Comparison of ENCODE assay signal across 2 cellular contexts in genomic region chr2:236706803-236707202, GRCh38.
TF ChIP-seq lines count a peak whose summit lies in the region.

No MANE protein-coding gene starts in this region.

TF ChIP-seq in HepG2, 621 proteins besides CTCF, POLR2A, EP300 and RAD21 (continued from another document and continues in another):
- TF ChIP-seq IRF2 (CRISPR knock-in tag; IDR thresholded peaks at IDR 0.05) (no peak), HOXA9 (CRISPR knock-in tag; IDR thresholded peaks at IDR 0.05; ENCODE audit: borderline replicate concordance) (0 out of 2 replicates have a peak, but pooled peaks have one; percentile 24), SKIL (CRISPR knock-in tag; IDR thresholded peaks at IDR 0.05; ENCODE audit: borderline replicate concordance) (peak; percentile 32; the same call in 1 of the 2 replicates), HOXA3 (CRISPR knock-in tag; IDR thresholded peaks at IDR 0.05) (no peak), ZNF691 (CRISPR knock-in tag; IDR thresholded peaks at IDR 0.05; ENCODE audit: borderline replicate concordance, low read depth) (peak; percentile 53; the same call in 1 of the 2 replicates), GMEB2 (CRISPR knock-in tag; IDR thresholded peaks at IDR 0.05; ENCODE audit: low read depth) (no peak), TBX2 (CRISPR knock-in tag; IDR thresholded peaks at IDR 0.05; ENCODE audit: borderline replicate concordance) (no peak), FIP1L1 (IDR thresholded peaks at IDR 0.05; ENCODE audit: borderline replicate concordance, insufficient read depth, low read depth, low read length) (no peak), ZFX (CRISPR knock-in tag; IDR thresholded peaks at IDR 0.05; ENCODE audit: low read depth) (peak; percentile 28; the same call in 1 of the 2 replicates)
- TF ChIP-seq, protein P1, sequence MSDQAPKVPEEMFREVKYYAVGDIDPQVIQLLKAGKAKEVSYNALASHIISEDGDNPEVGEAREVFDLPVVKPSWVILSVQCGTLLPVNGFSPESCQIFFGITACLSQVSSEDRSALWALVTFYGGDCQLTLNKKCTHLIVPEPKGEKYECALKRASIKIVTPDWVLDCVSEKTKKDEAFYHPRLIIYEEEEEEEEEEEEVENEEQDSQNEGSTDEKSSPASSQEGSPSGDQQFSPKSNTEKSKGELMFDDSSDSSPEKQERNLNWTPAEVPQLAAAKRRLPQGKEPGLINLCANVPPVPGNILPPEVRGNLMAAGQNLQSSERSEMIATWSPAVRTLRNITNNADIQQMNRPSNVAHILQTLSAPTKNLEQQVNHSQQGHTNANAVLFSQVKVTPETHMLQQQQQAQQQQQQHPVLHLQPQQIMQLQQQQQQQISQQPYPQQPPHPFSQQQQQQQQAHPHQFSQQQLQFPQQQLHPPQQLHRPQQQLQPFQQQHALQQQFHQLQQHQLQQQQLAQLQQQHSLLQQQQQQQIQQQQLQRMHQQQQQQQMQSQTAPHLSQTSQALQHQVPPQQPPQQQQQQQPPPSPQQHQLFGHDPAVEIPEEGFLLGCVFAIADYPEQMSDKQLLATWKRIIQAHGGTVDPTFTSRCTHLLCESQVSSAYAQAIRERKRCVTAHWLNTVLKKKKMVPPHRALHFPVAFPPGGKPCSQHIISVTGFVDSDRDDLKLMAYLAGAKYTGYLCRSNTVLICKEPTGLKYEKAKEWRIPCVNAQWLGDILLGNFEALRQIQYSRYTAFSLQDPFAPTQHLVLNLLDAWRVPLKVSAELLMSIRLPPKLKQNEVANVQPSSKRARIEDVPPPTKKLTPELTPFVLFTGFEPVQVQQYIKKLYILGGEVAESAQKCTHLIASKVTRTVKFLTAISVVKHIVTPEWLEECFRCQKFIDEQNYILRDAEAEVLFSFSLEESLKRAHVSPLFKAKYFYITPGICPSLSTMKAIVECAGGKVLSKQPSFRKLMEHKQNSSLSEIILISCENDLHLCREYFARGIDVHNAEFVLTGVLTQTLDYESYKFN (CRISPR knock-in tag; conservative IDR thresholded peaks at IDR 0.05) = no peak
- TF ChIP-seq, protein P2, sequence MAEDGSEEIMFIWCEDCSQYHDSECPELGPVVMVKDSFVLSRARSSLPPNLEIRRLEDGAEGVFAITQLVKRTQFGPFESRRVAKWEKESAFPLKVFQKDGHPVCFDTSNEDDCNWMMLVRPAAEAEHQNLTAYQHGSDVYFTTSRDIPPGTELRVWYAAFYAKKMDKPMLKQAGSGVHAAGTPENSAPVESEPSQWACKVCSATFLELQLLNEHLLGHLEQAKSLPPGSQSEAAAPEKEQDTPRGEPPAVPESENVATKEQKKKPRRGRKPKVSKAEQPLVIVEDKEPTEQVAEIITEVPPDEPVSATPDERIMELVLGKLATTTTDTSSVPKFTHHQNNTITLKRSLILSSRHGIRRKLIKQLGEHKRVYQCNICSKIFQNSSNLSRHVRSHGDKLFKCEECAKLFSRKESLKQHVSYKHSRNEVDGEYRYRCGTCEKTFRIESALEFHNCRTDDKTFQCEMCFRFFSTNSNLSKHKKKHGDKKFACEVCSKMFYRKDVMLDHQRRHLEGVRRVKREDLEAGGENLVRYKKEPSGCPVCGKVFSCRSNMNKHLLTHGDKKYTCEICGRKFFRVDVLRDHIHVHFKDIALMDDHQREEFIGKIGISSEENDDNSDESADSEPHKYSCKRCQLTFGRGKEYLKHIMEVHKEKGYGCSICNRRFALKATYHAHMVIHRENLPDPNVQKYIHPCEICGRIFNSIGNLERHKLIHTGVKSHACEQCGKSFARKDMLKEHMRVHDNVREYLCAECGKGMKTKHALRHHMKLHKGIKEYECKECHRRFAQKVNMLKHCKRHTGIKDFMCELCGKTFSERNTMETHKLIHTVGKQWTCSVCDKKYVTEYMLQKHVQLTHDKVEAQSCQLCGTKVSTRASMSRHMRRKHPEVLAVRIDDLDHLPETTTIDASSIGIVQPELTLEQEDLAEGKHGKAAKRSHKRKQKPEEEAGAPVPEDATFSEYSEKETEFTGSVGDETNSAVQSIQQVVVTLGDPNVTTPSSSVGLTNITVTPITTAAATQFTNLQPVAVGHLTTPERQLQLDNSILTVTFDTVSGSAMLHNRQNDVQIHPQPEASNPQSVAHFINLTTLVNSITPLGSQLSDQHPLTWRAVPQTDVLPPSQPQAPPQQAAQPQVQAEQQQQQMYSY (CRISPR knock-in tag; IDR thresholded peaks at IDR 0.05) = no peak

TF ChIP-seq in WTC11, 78 proteins besides CTCF, POLR2A, EP300 and RAD21 (continued from another document):
- TF ChIP-seq, protein P3, sequence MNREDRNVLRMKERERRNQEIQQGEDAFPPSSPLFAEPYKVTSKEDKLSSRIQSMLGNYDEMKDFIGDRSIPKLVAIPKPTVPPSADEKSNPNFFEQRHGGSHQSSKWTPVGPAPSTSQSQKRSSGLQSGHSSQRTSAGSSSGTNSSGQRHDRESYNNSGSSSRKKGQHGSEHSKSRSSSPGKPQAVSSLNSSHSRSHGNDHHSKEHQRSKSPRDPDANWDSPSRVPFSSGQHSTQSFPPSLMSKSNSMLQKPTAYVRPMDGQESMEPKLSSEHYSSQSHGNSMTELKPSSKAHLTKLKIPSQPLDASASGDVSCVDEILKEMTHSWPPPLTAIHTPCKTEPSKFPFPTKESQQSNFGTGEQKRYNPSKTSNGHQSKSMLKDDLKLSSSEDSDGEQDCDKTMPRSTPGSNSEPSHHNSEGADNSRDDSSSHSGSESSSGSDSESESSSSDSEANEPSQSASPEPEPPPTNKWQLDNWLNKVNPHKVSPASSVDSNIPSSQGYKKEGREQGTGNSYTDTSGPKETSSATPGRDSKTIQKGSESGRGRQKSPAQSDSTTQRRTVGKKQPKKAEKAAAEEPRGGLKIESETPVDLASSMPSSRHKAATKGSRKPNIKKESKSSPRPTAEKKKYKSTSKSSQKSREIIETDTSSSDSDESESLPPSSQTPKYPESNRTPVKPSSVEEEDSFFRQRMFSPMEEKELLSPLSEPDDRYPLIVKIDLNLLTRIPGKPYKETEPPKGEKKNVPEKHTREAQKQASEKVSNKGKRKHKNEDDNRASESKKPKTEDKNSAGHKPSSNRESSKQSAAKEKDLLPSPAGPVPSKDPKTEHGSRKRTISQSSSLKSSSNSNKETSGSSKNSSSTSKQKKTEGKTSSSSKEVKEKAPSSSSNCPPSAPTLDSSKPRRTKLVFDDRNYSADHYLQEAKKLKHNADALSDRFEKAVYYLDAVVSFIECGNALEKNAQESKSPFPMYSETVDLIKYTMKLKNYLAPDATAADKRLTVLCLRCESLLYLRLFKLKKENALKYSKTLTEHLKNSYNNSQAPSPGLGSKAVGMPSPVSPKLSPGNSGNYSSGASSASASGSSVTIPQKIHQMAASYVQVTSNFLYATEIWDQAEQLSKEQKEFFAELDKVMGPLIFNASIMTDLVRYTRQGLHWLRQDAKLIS (CRISPR knock-in tag; IDR thresholded peaks at IDR 0.05; ENCODE audit: borderline replicate concordance) = no peak
- TF ChIP-seq GABPB1 (CRISPR knock-in tag; IDR thresholded peaks at IDR 0.05) (no peak), IRF2 (CRISPR knock-in tag; IDR thresholded peaks at IDR 0.05; ENCODE audit: borderline replicate concordance, low read depth) (no peak), ELF4 (CRISPR knock-in tag; IDR thresholded peaks at IDR 0.05; ENCODE audit: low read depth) (no peak), NFE2L1 (CRISPR knock-in tag; IDR thresholded peaks at IDR 0.05) (0 out of 2 replicates have a peak, but pooled peaks have one; percentile 51)
- TF ChIP-seq, protein P4, sequence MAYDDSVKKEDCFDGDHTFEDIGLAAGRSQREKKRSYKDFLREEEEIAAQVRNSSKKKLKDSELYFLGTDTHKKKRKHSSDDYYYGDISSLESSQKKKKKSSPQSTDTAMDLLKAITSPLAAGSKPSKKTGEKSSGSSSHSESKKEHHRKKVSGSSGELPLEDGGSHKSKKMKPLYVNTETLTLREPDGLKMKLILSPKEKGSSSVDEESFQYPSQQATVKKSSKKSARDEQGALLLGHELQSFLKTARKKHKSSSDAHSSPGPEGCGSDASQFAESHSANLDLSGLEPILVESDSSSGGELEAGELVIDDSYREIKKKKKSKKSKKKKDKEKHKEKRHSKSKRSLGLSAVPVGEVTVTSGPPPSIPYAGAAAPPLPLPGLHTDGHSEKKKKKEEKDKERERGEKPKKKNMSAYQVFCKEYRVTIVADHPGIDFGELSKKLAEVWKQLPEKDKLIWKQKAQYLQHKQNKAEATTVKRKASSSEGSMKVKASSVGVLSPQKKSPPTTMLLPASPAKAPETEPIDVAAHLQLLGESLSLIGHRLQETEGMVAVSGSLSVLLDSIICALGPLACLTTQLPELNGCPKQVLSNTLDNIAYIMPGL (CRISPR knock-in tag; IDR thresholded peaks at IDR 0.05) = no peak
